ENCODE assay signal across 12 cellular contexts in the genomic region with DNA sequence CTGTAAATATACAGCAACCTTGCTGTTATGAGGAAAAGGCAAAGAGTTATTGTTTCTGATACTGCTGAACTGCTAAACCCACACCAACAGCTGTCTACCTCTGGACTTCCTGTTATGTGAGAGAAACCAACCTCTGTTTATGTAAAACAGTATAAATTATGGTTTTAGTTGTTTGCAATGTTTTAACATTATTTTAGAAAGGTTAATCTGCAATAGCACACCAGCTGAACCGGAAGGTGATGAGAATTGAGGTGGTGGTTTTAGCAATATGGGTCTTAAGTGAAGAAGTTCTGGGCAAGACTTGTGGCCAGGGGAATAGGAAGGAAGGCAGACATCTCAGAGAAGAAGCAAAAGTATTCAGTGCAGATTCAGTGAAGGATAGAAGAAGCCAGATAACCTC.
DNase-seq lines count a peak whose midpoint lies in the region; ATAC-seq and TF ChIP-seq lines count a peak whose summit lies in the region.
"Had no signal": no experiment of that assay in that cellular context is flagged by ENCODE, and none has a peak within 500 bp of the region (broad histone marks: within the 10 kb centered on the region; RNA-seq: fewer than 3 reads in every experiment).

No MANE protein-coding gene starts in this region.

- intact Hi-C loops in posterior vena cava (cut with DNase I), result loop anchor here in 1 of 2 donors (5.0 kb wide), 1 partner anchor 590 kb away; a partner anchor contains a TSS

- TF ChIP-seq CTCF in GM06990 (IDR thresholded peaks at IDR 0.05; ENCODE audit: insufficient read depth, low read length, poor library complexity, severe bottlenecking), result no peak

- no peak overlapping the region for H3K4me3 ChIP-seq in GM06990 (replicated peaks; ENCODE audit: low read depth, low read length)
- H3K4me3 ChIP-seq: K562 had no signal

- H3K36me3 ChIP-seq in GM06990 (ENCODE audit: control insufficient read depth, insufficient read depth, low read length), result no peaks in the 10 kb centered on the region

- H3K27me3 ChIP-seq in GM06990 (replicated peaks; ENCODE audit: control insufficient read depth, insufficient read depth, low read length), result no peaks in the 10 kb centered on the region

- peak; percentile 25 for DNase-seq in GM06990 (ENCODE audit: extremely low read depth, insufficient read length)
- no peak for DNase-seq in NCI-H1092 (lab: John Stamatoyannopoulos, UW)
- no peak for DNase-seq in posterior vena cava (ENCODE audit: low spot score)
- no peak for DNase-seq in LoVo (ENCODE audit: low spot score)
- DNase-seq: activated effector memory CD4-positive, alpha-beta T cell treated with Interleukin-2 at 50 U/mL for 16 hours; DMS79 treated with DMSO at 0.1 percent for 48 hours; left cardiac atrium had no signal

- ATAC-seq in GM19043 (IDR thresholded peaks at IDR 0.05; ENCODE audit: low read depth, unreplicated experiment), result peak; percentile 82
- peak; percentile 78 for ATAC-seq in GM21786 (IDR thresholded peaks at IDR 0.05; ENCODE audit: unreplicated experiment)
- ATAC-seq in HG03521 (IDR thresholded peaks at IDR 0.05; ENCODE audit: unreplicated experiment), result peak; percentile 87
- ATAC-seq in HG03039 (IDR thresholded peaks at IDR 0.05; ENCODE audit: unreplicated experiment), result no peak
- ATAC-seq: K562, left cardiac atrium had no signal
